15 cellular contexts compared by ENCODE assay signal in the genomic region with DNA sequence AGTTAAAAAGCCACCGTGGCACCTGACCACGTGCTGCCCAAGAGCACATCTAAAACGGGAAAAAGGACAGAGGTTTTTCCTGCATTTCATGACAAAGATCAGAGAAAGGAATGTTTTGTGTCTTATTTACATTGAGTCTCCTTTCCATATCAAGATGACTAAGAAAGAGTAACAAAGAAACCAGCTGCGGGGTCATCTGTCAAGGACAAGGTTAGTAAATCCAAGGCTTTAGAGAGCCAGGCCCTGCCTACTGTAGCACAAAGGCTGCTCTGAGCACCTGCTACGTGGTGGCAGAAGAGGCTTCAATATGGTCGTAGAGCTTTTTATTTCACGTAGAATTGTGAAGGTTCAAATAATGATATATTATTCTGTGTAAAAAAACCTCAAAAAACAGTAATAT. TPM values are rescaled to one million over a fixed set of nuclear protein-coding genes. Genes with fewer than 3 reads are reported as not detected.
"Had no signal": no experiment of that assay in that cellular context is flagged by ENCODE, and none has a peak within 500 bp of the region (broad histone marks: within the 10 kb centered on the region; RNA-seq: fewer than 3 reads in every experiment).

No MANE protein-coding gene starts in this region.

- DNase-seq: activated gamma-delta T cell; amniotic stem cell; caudate nucleus; mesendoderm; natural killer cell; sigmoid colon; stimulated activated CD4-positive, alpha-beta T cell treated with anti-CD3 and anti-CD28 coated beads, Interleukin-4, amount 100 ng/mL, for 24 hours; stomach; T1000 had no signal

- ATAC-seq: esophagus mucosa; gastroesophageal sphincter; natural killer cell; stimulated activated effector memory CD8-positive, alpha-beta T cell treated with anti-CD3 and anti-CD28 coated beads, Interleukin-12 subunit alpha, Interleukin-12 subunit beta, amount 100 ng/mL, for 72 hours had no signal

- H3K4me3 Mint-ChIP-seq: activated naive CD8-positive, alpha-beta T cell; natural killer cell; stimulated activated effector memory CD8-positive, alpha-beta T cell treated with anti-CD3 and anti-CD28 coated beads, Interleukin-12 subunit alpha, Interleukin-12 subunit beta, amount 100 ng/mL, for 72 hours; type B pancreatic cell had no signal

- H3K36me3 Mint-ChIP-seq: activated naive CD8-positive, alpha-beta T cell; natural killer cell; stimulated activated effector memory CD8-positive, alpha-beta T cell treated with anti-CD3 and anti-CD28 coated beads, Interleukin-12 subunit alpha, Interleukin-12 subunit beta, amount 100 ng/mL, for 72 hours had no signal

- H3K9me3 Mint-ChIP-seq: natural killer cell; stimulated activated effector memory CD8-positive, alpha-beta T cell treated with anti-CD3 and anti-CD28 coated beads, Interleukin-12 subunit alpha, Interleukin-12 subunit beta, amount 100 ng/mL, for 72 hours; type B pancreatic cell had no signal

- H2AFZ ChIP-seq: parathyroid adenoma had no signal

- H3K27ac ChIP-seq: gastroesophageal sphincter, parathyroid adenoma, sigmoid colon, stomach had no signal

- H3K27ac Mint-ChIP-seq: activated naive CD8-positive, alpha-beta T cell; natural killer cell; stimulated activated effector memory CD8-positive, alpha-beta T cell treated with anti-CD3 and anti-CD28 coated beads, Interleukin-12 subunit alpha, Interleukin-12 subunit beta, amount 100 ng/mL, for 72 hours; type B pancreatic cell had no signal

- H3K27me3 Mint-ChIP-seq: activated naive CD8-positive, alpha-beta T cell; type B pancreatic cell had no signal

- H3K9ac ChIP-seq: parathyroid adenoma had no signal

- H3K27me3 ChIP-seq: gastroesophageal sphincter, sigmoid colon, stomach had no signal

- H3K4me1 ChIP-seq: gastroesophageal sphincter, parathyroid adenoma, sigmoid colon, stomach had no signal

- H3K79me2 ChIP-seq: parathyroid adenoma had no signal

- H3K9me3 ChIP-seq: gastroesophageal sphincter, sigmoid colon, stomach had no signal

- H3K4me1 Mint-ChIP-seq: natural killer cell; stimulated activated effector memory CD8-positive, alpha-beta T cell treated with anti-CD3 and anti-CD28 coated beads, Interleukin-12 subunit alpha, Interleukin-12 subunit beta, amount 100 ng/mL, for 72 hours had no signal

- H3K4me3 ChIP-seq: gastroesophageal sphincter, sigmoid colon, stomach had no signal

RNA-seq across cellular contexts. Expression of a gene that starts 51.0 kb away (rescaled TPM):
- total RNA-seq: natural killer cell had no signal
